ENCODE assay signal across 1 cellular context in genomic region chr4:168318266-168318895, GRCh38.
TF ChIP-seq lines count a peak whose summit lies in the region.

TSS of gene DDX60 (minus strand) at chr4:168318752. CDS start at chr4:168311259, 7,493 bp downstream.

TF ChIP-seq in HepG2, 621 proteins besides CTCF, POLR2A, EP300 and RAD21 (continued from another document and continues in another):
- TF ChIP-seq JUND (CRISPR knock-in tag; IDR thresholded peaks at IDR 0.05) (no peak), HBP1 (CRISPR knock-in tag; IDR thresholded peaks at IDR 0.05; ENCODE audit: low read depth) (no peak), NFIB (CRISPR knock-in tag; IDR thresholded peaks at IDR 0.05; ENCODE audit: borderline replicate concordance) (no peak), TFDP2 (CRISPR knock-in tag; IDR thresholded peaks at IDR 0.05) (0 out of 2 replicates have a peak, but pooled peaks have one; percentile 18), ZNF788 (CRISPR knock-in tag; IDR thresholded peaks at IDR 0.05; ENCODE audit: borderline replicate concordance) (peak; percentile 41; the same call in 1 of the 2 replicates), CREM (IDR thresholded peaks at IDR 0.05) (no peak), CREM (CRISPR knock-in tag; IDR thresholded peaks at IDR 0.05) (no peak), HOXA5 (CRISPR knock-in tag; IDR thresholded peaks at IDR 0.05) (0 out of 2 replicates have a peak, but pooled peaks have one; percentile 29), E2F1 (CRISPR knock-in tag; IDR thresholded peaks at IDR 0.05) (0 out of 2 replicates have a peak, but pooled peaks have one; percentile 33), HNF4G (IDR thresholded peaks at IDR 0.05; ENCODE audit: borderline replicate concordance, low read depth, low read length) (no peak), HNF4G (CRISPR knock-in tag; IDR thresholded peaks at IDR 0.05; ENCODE audit: borderline replicate concordance, low read depth) (no peak), HMG20A (CRISPR knock-in tag; IDR thresholded peaks at IDR 0.05; ENCODE audit: borderline replicate concordance) (no peak), PLSCR1 (CRISPR knock-in tag; IDR thresholded peaks at IDR 0.05; ENCODE audit: borderline replicate concordance) (no peak), ZSCAN25 (CRISPR knock-in tag; IDR thresholded peaks at IDR 0.05) (no peak), THAP8 (CRISPR knock-in tag; IDR thresholded peaks at IDR 0.05; ENCODE audit: borderline replicate concordance) (no peak), ZNF768 (CRISPR knock-in tag; IDR thresholded peaks at IDR 0.05) (peak; percentile 84), SMAD9 (CRISPR knock-in tag; IDR thresholded peaks at IDR 0.05) (no peak), TRAFD1 (CRISPR knock-in tag; IDR thresholded peaks at IDR 0.05; ENCODE audit: borderline replicate concordance) (no peak), NFE2 (CRISPR knock-in tag; IDR thresholded peaks at IDR 0.05) (no peak), CHD2 (IDR thresholded peaks at IDR 0.05; ENCODE audit: low read depth, low read length) (no peak), ZNF292 (CRISPR knock-in tag; IDR thresholded peaks at IDR 0.05; ENCODE audit: borderline replicate concordance, low read depth) (no peak), GTF3A (CRISPR knock-in tag; conservative IDR thresholded peaks at IDR 0.05) (no peak), ZNF513 (CRISPR knock-in tag; conservative IDR thresholded peaks at IDR 0.05) (no peak), XBP1 (CRISPR knock-in tag; IDR thresholded peaks at IDR 0.05) (no peak), ZNF234 (CRISPR knock-in tag; conservative IDR thresholded peaks at IDR 0.05) (no peak), HMGXB4 (CRISPR knock-in tag; IDR thresholded peaks at IDR 0.05; ENCODE audit: borderline replicate concordance in 1 of 2, low read depth in 1 of 2) (peak in 1 of 2 experiments; percentile 34; a peak in 1 of 4 replicates), ZNF776 (CRISPR knock-in tag; IDR thresholded peaks at IDR 0.05) (no peak), ZNF547 (CRISPR knock-in tag; IDR thresholded peaks at IDR 0.05) (no peak), ZNF501 (CRISPR knock-in tag; IDR thresholded peaks at IDR 0.05) (0 out of 2 replicates have a peak, but pooled peaks have one; percentile 25), SATB2 (CRISPR knock-in tag; IDR thresholded peaks at IDR 0.05) (no peak), ZEB1 (IDR thresholded peaks at IDR 0.05; ENCODE audit: insufficient replicate concordance, low read depth) (peak; percentile 27), ARNTL (CRISPR knock-in tag; IDR thresholded peaks at IDR 0.05) (no peak), ZNF777 (CRISPR knock-in tag; IDR thresholded peaks at IDR 0.05) (peak; percentile 37; the same call in 1 of the 2 replicates), ZNF605 (CRISPR knock-in tag; IDR thresholded peaks at IDR 0.05) (0 out of 2 replicates have a peak, but pooled peaks have one; percentile 27), POGK (CRISPR knock-in tag; conservative IDR thresholded peaks at IDR 0.05) (peak; percentile 57; the same call in 1 of the 2 replicates), GATAD1 (CRISPR knock-in tag; IDR thresholded peaks at IDR 0.05) (no peak), MED8 (CRISPR knock-in tag; IDR thresholded peaks at IDR 0.05; ENCODE audit: insufficient replicate concordance) (no peak), ZNF574 (CRISPR knock-in tag; IDR thresholded peaks at IDR 0.05) (0 out of 2 replicates have a peak, but pooled peaks have one; percentile 44), NR2F2 (IDR thresholded peaks at IDR 0.05; ENCODE audit: borderline replicate concordance, low read depth) (no peak), ZNF230 (CRISPR knock-in tag; IDR thresholded peaks at IDR 0.05) (no peak), ZBTB8A (CRISPR knock-in tag; IDR thresholded peaks at IDR 0.05; ENCODE audit: borderline replicate concordance, low read depth) (no peak), ZNF10 (CRISPR knock-in tag; IDR thresholded peaks at IDR 0.05; ENCODE audit: borderline replicate concordance, low read depth) (no peak), CENPX (CRISPR knock-in tag; IDR thresholded peaks at IDR 0.05) (no peak), ZNF687 (CRISPR knock-in tag; IDR thresholded peaks at IDR 0.05) (peak; percentile 56)
